7 cellular contexts compared by ENCODE assay signal in the genomic region with DNA sequence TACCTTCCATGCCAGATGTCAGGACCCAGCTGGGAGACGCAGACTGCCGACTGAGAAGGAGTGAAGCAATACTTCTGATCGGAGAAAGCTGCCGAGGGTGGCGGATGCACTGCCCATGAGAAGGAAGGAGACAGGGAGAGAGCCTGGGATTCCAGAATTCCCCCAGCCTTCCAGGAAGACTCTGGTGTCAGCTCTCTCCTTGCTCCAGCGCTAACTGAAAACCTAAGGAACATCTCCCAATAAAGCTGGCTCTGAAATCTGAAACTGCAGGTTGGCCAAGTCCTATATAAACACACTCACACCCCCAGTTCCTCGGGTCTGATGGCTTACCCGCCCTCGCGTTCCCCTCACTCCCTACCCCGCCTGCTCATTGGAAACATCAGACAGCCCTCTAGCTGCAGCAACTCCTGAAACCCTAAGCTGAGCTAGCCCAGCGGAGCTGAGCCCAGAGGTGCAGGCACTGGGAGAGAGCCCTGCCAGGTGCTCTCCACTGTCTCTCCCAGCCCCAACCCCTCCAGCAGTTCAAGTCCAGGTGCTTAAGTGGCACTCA. TPM values are rescaled to one million over a fixed set of nuclear protein-coding genes. Genes with fewer than 3 reads are reported as not detected.
DNase-seq lines count a peak whose midpoint lies in the region; ATAC-seq and TF ChIP-seq lines count a peak whose summit lies in the region.

No MANE protein-coding gene starts in this region.

- DNase-seq in IMR-90 (peak; percentile 76), substantia nigra (lab: John Stamatoyannopoulos, UW) (no peak)

- peak overlapping the region; percentile 48; the same call in 2 of the 3 replicates for H2BK15ac ChIP-seq in IMR-90 (ENCODE audit: low read depth, low read length)

- 3% methylated on average over 5 of the region's 12 CpGs; no CpG with 5 or more reads in 1 of the 2 experiments for WGBS in IMR-90 (ENCODE audit: extremely low coverage in 2 of 2, insufficient read length in 1 of 2), 2 experiments

- peak overlapping the region; percentile 73 for H3K14ac ChIP-seq in IMR-90 (replicated peaks; ENCODE audit: low read depth, low read length)

- TF ChIP-seq POLR2A in IMR-90 (IDR thresholded peaks at IDR 0.05; ENCODE audit: low read depth, low read length): no peak

- H3K4me2 ChIP-seq in IMR-90 (ENCODE audit: low read depth, low read length): peak overlapping the region; percentile 43

- POLR2A ChIA-PET in IMR-90 (lab: Charles Lee; ENCODE audit: unreplicated experiment): interaction anchor here (1.0 kb wide), 1 partner anchor 16 kb away, joined by 3 read pairs; no protein-coding TSS in a partner anchor

- H4K20me1 ChIP-seq in IMR-90 (ENCODE audit: insufficient read depth, low read length): no peaks in the 10 kb centered on the region

- peak overlapping the region; percentile 47 for H2BK5ac ChIP-seq in IMR-90 (ENCODE audit: low read depth, low read length, poor library complexity, severe bottlenecking)

- peaks cover 0 to 27% of the 10 kb centered on the region in 2 experiments; a peak in 2 of 4 replicates for H3K79me1 ChIP-seq in IMR-90 (ENCODE audit: low read depth in 1 of 2, low read length in 2 of 2)

- no peak overlapping the region for H4K5ac ChIP-seq in IMR-90 (ENCODE audit: low read depth, low read length)

- peak overlapping the region; percentile 35 for H3K9ac ChIP-seq in IMR-90 (ENCODE audit: low read depth, low read length)
- H3K9ac ChIP-seq in iPS-20b (ENCODE audit: low read depth, low read length): peak overlapping the region; percentile 58; the same call in 1 of the 2 replicates
- peak overlapping the region in 1 of 2 donors; percentile 2 for H3K9ac ChIP-seq in stomach smooth muscle (ENCODE audit: low read length in 2 of 2)

- peak overlapping the region in 1 of 2 experiments; percentile 78; a peak in 1 of 4 replicates for H4K8ac ChIP-seq in IMR-90 (ENCODE audit: low read depth in 2 of 2, low read length in 2 of 2)

- dilution Hi-C loops in IMR-90 (cut with HindIII; ENCODE audit: low sequenced_read_pairs, unreplicated experiment): no loop called here

- peak overlapping the region; percentile 92 for H3K23ac ChIP-seq in IMR-90 (ENCODE audit: low read depth, low read length)

- peak; percentile 23 for TF ChIP-seq RAD21 in IMR-90 (IDR thresholded peaks at IDR 0.05; ENCODE audit: low read length)

- BruUV-seq in IMR-90 (replicated peaks; lab: Mats Ljungman, UMichigan): no TSS peak

- peaks cover 7% of the 10 kb centered on the region; the same call in 1 of the 2 replicates for H3K9me1 ChIP-seq in IMR-90 (ENCODE audit: insufficient read depth, low read length)

- peak overlapping the region; percentile 96 for H2BK120ac ChIP-seq in IMR-90 (ENCODE audit: low read depth, low read length)

- peak overlapping the region; percentile 85 for H2BK20ac ChIP-seq in IMR-90 (ENCODE audit: low read depth, low read length)

- peak overlapping the region; percentile 91 for H2AFZ ChIP-seq in IMR-90 (replicated peaks; ENCODE audit: low read length, poor library complexity)

- H3K4me3 ChIP-seq in IMR-90 (ENCODE audit: insufficient read depth, low read depth, low read length) (peak overlapping the region; percentile 39), iPS-20b (ENCODE audit: low read length) (peak overlapping the region; percentile 62), stomach smooth muscle (ENCODE audit: low read length in 2 of 2) (peak overlapping the region; percentile 43 to 57)

- H3K27me3 ChIP-seq in IMR-90 (ENCODE audit: control insufficient read depth, insufficient read depth, low read length) (no peaks in the 10 kb centered on the region), iPS-20b (ENCODE audit: insufficient read depth, low read length) (peaks cover 11% of the 10 kb centered on the region; the same call in 1 of the 2 replicates), stomach smooth muscle (ENCODE audit: control insufficient read depth in 1 of 2, insufficient read depth in 2 of 2, low read length in 2 of 2) (peaks cover 15 to 22% of the 10 kb centered on the region in 2 donors)

- H3K27ac ChIP-seq in IMR-90 (ENCODE audit: insufficient read depth, low read length): peak overlapping the region; percentile 38
- peak overlapping the region; percentile 51 for H3K27ac ChIP-seq in VCaP
- no peak overlapping the region for H3K27ac ChIP-seq in iPS-20b (ENCODE audit: low read length)
- H3K27ac ChIP-seq in stomach smooth muscle (ENCODE audit: low read length): peak overlapping the region; percentile 11
- H3K27ac ChIP-seq in substantia nigra (ENCODE audit: low read depth, low read length, poor library complexity, severe bottlenecking): no peak overlapping the region

- H3K36me3 ChIP-seq in IMR-90 (ENCODE audit: control insufficient read depth, insufficient read depth, low read length) (no peaks in the 10 kb centered on the region), iPS-20b (ENCODE audit: insufficient read depth, low read depth, low read length) (no peaks in the 10 kb centered on the region), stomach smooth muscle (ENCODE audit: control insufficient read depth in 2 of 2, insufficient read depth in 2 of 2, low read length in 2 of 2) (no peaks in the 10 kb centered on the region)

- peak overlapping the region; percentile 39 for H3K18ac ChIP-seq in IMR-90 (ENCODE audit: low read depth, low read length)

- CTCF ChIA-PET in IMR-90 (lab: Yijun Ruan, JAX): interaction anchor here (0.8 to 1.1 kb wide), 3 partner anchors 49 to 94 kb away, joined by 3 to 4 read pairs (median 4); a partner anchor contains a TSS

- in situ Hi-C loops in IMR-90 (cut with MboI; ENCODE audit: low sequenced_read_pairs): no loop called here

- peak; percentile 94 for ATAC-seq in IMR-90 (ENCODE audit: low read depth)
- no peak for ATAC-seq in GM18867 (IDR thresholded peaks at IDR 0.05; ENCODE audit: unreplicated experiment)
- ATAC-seq in HG03571 (IDR thresholded peaks at IDR 0.05; ENCODE audit: unreplicated experiment): no peak

- peak overlapping the region; percentile 76 for H2AK9ac ChIP-seq in IMR-90 (replicated peaks; ENCODE audit: low read depth, low read length, poor library complexity)

- H3K9me3 ChIP-seq in IMR-90 (ENCODE audit: control insufficient read depth, insufficient read depth, low read length): no peaks in the 10 kb centered on the region
- no peaks in the 10 kb centered on the region for H3K9me3 ChIP-seq in iPS-20b (ENCODE audit: insufficient read depth, low read depth, low read length)
- no peaks in the 10 kb centered on the region for H3K9me3 ChIP-seq in stomach smooth muscle (ENCODE audit: control insufficient read depth in 2 of 2, low read length in 2 of 2)

- H3K4me1 ChIP-seq in IMR-90 (ENCODE audit: control insufficient read depth, insufficient read depth, low read length) (peaks cover 11% of the 10 kb centered on the region), iPS-20b (ENCODE audit: insufficient read depth, low read length) (peaks cover 63% of the 10 kb centered on the region), stomach smooth muscle (ENCODE audit: control insufficient read depth, insufficient read depth, low read length) (peaks cover 12% of the 10 kb centered on the region)

- TF ChIP-seq CTCF in IMR-90 (conservative IDR thresholded peaks at IDR 0.05; ENCODE audit: low read depth, low read length) (no peak; the same call in 1 of the 2 replicates), VCaP (conservative IDR thresholded peaks at IDR 0.05) (no peak; the same call in 1 of the 2 replicates)

- H2AK5ac ChIP-seq in IMR-90 (ENCODE audit: low read depth, low read length): peak overlapping the region; percentile 59

- H3K56ac ChIP-seq in IMR-90 (ENCODE audit: extremely low read depth, insufficient read depth, low read length): peak overlapping the region; percentile 41; the same call in 1 of the 2 replicates

- intact Hi-C loops in IMR-90 (cut with micrococcal nuclease): no loop called here

- H3K4ac ChIP-seq in IMR-90 (ENCODE audit: low read depth, low read length): peak overlapping the region; percentile 84

- H4K91ac ChIP-seq in IMR-90 (ENCODE audit: insufficient read depth, low read depth, low read length): peak overlapping the region; percentile 65

TF ChIP-seq in IMR-90, 13 proteins besides CTCF, POLR2A, EP300 and RAD21:
- TF ChIP-seq CEBPB (IDR thresholded peaks at IDR 0.05; ENCODE audit: low read depth, low read length) (peak; percentile 92), FOS (IDR thresholded peaks at IDR 0.05; ENCODE audit: low read depth, low read length) (no peak), RFX5 (IDR thresholded peaks at IDR 0.05; ENCODE audit: low read depth, low read length) (no peak), RCOR1 (IDR thresholded peaks at IDR 0.05; ENCODE audit: insufficient replicate concordance, low read length) (no peak), MAZ (IDR thresholded peaks at IDR 0.05; ENCODE audit: borderline replicate concordance, low read depth, low read length) (peak; percentile 58; the same call in 1 of the 2 replicates), BHLHE40 (IDR thresholded peaks at IDR 0.05; ENCODE audit: low read depth, low read length) (no peak), NFE2L2 (IDR thresholded peaks at IDR 0.05; ENCODE audit: low read depth, low read length) (no peak), MAFK (IDR thresholded peaks at IDR 0.05; ENCODE audit: low read depth, low read length) (no peak), CHD1 (IDR thresholded peaks at IDR 0.05; ENCODE audit: low read depth, low read length) (no peak)
- TF ChIP-seq, protein P1, sequence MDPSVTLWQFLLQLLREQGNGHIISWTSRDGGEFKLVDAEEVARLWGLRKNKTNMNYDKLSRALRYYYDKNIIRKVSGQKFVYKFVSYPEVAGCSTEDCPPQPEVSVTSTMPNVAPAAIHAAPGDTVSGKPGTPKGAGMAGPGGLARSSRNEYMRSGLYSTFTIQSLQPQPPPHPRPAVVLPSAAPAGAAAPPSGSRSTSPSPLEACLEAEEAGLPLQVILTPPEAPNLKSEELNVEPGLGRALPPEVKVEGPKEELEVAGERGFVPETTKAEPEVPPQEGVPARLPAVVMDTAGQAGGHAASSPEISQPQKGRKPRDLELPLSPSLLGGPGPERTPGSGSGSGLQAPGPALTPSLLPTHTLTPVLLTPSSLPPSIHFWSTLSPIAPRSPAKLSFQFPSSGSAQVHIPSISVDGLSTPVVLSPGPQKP (IDR thresholded peaks at IDR 0.05; ENCODE audit: borderline replicate concordance, low read depth, low read length): no peak
- TF ChIP-seq, protein P2, sequence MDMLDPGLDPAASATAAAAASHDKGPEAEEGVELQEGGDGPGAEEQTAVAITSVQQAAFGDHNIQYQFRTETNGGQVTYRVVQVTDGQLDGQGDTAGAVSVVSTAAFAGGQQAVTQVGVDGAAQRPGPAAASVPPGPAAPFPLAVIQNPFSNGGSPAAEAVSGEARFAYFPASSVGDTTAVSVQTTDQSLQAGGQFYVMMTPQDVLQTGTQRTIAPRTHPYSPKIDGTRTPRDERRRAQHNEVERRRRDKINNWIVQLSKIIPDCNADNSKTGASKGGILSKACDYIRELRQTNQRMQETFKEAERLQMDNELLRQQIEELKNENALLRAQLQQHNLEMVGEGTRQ (IDR thresholded peaks at IDR 0.05; ENCODE audit: low read depth, low read length): no peak

RNA-seq across cellular contexts. Expression of a gene that starts 52.3 kb away (rescaled TPM):
- total RNA-seq in IMR-90 (2012; rRNA removed): 5.0 and 8.2 TPM in 2 replicates
- 19.9 and 20.6 TPM in 2 replicates for polyA plus RNA-seq in IMR-90 (2012; rRNA removed)
- 10.7 and 13.6 TPM in 2 replicates for polyA plus RNA-seq in IMR-90 (2012; cell fraction: cytosol; rRNA removed)
- polyA plus RNA-seq in IMR-90 (2012; cell fraction: nucleus; rRNA removed; ENCODE audit: low replicate concordance): 59.8 and 70.3 TPM in 2 replicates

Comparison
In these comparisons a context has a peak if more than half of its experiments do, and no peak if none do; other contexts are left out.
1. H3K27ac ChIP-seq: peak in IMR-90 (single experiment), VCaP (single experiment) and stomach smooth muscle (single experiment); none in iPS-20b (single experiment) and substantia nigra (single experiment).
2. Peak in every context shown above with its lines, with median percentiles within 50 percentile points of each other: H3K4me3 ChIP-seq.